ENCODE assay signal across 36 cellular contexts in the genomic region with DNA sequence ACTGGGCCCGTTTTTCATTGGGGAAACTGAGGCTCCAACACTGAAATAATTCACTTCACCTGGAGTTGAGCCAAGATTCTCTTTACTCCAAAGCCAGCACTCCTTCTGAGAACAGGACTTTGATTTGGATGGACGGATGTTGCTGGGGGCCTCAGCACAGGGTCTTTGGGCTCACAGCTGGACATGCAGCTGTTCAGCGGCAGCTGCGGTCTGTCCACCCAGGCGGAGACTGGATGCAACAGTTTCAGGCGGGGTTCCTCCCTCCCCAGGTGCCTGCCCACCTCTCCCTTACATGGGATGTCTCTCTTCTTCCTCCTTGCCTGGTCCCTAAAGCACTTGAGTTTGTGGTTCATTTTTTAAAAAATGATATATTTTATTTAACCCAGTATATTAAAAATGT.
"Had no signal": no experiment of that assay in that cellular context is flagged by ENCODE, and none has a peak within 500 bp of the region (broad histone marks: within the 10 kb centered on the region; RNA-seq: fewer than 3 reads in every experiment).

No MANE protein-coding gene starts in this region.

- H3K4me2 ChIP-seq: KMS-11 had no signal

- H3K36me3 ChIP-seq: MG63 had no signal

- DNase-seq: Karpas-422, Kasumi-1, MG63, MM.1S, NCI-H1048, NCI-H1092, NCI-H1092 treated with DMSO at 0.1 percent for 48 hours, NCI-H1105, NCI-H1105 treated with DMSO at 0.1 percent for 48 hours, NCI-H1417, NCI-H1417 treated with DMSO at 0.1 percent for 48 hours, NCI-H1436, NCI-H1436 treated with DMSO at 0.1 percent for 48 hours, NCI-H146, NCI-H1694, NCI-H1694 treated with DMSO at 0.1 percent for 48 hours, NCI-H187, NCI-H187 treated with DMSO at 0.1 percent for 48 hours, NCI-H1930, NCI-H2029, NCI-H2029 treated with DMSO at 0.1 percent for 48 hours, NCI-H2081, NCI-H2081 treated with DMSO at 0.1 percent for 48 hours, NCI-H2107, NCI-H2171, NCI-H2171 treated with DMSO at 0.1 percent for 48 hours, NCI-H2227 treated with DMSO at 0.1 percent for 48 hours, NCI-H226, NCI-H345, NCI-H446, NCI-H446 treated with DMSO at 0.1 percent for 48 hours, NCI-H510A, NCI-H510A treated with DMSO at 0.1 percent for 48 hours, NCI-H524, NCI-H524 treated with DMSO at 0.1 percent for 48 hours had no signal

- H3K4me3 ChIP-seq: MG63 had no signal

- H3K27ac ChIP-seq: KMS-11 had no signal

- H3K9ac ChIP-seq: KMS-11 had no signal

- H3K27me3 ChIP-seq: MG63 had no signal
